Comparison of ENCODE assay signal across 13 cellular contexts in the genomic region with DNA sequence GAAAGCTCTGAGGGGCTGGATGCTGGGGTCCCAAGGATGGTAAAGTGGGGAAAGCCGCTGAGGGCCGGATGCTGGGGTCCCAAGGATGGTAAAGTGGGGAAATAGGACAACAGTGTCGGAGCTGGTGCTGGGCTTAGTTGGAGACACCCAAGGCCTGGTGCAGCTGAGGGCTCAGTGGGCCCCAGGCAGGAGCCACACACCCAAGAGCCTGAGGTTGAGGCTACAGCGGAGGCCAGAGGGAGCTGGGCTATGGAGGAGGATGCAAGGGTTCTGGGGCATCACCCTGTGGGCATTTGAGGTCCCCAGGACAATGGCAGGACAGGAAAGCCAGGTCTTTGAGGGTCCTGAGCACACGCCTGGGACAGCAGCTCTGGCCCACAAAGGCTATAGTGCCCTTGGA. TPM values are rescaled to one million over a fixed set of nuclear protein-coding genes. Genes with fewer than 3 reads are reported as not detected.
DNase-seq lines count a peak whose midpoint lies in the region; ATAC-seq lines count a peak whose summit lies in the region.
"Had no signal": no experiment of that assay in that cellular context is flagged by ENCODE, and none has a peak within 500 bp of the region (broad histone marks: within the 10 kb centered on the region; RNA-seq: fewer than 3 reads in every experiment).

No MANE protein-coding gene starts in this region.

- no peaks in the 10 kb centered on the region for H3K36me3 Mint-ChIP-seq in activated T-cell treated with anti-CD3 and anti-CD28 coated beads, Interleukin-2, amount 50 U/mL, for 24 hours (ENCODE audit: low read depth)
- H3K36me3 Mint-ChIP-seq in activated T-cell treated with anti-CD3 and anti-CD28 coated beads, Interleukin-2, amount 50 U/mL, for 72 hours (ENCODE audit: insufficient read depth in 2 of 2): no peaks in the 10 kb centered on the region
- H3K36me3 Mint-ChIP-seq in activated naive CD8-positive, alpha-beta T cell treated with anti-CD3 and anti-CD28 coated beads, Interleukin-2, amount 10 ng/mL, durations not matched to agents 7 days and 5 days: no peaks in the 10 kb centered on the region
- peaks cover 7% of the 10 kb centered on the region for H3K36me3 Mint-ChIP-seq in stimulated activated memory B cell treated with anti-CD40 and anti-IgM and Interleukin-4, amounts not matched to agents 10 μg/mL and 1 μg/mL and 100 μg/mL, for 72 hours

- ATAC-seq in activated T-cell treated with anti-CD3 and anti-CD28 coated beads, Interleukin-2, amount 50 U/mL, for 72 hours (replicated peaks in 1 of 2): no peak
- ATAC-seq in HG03354 (IDR thresholded peaks at IDR 0.05; ENCODE audit: poor library complexity, severe bottlenecking, unreplicated experiment): peak; percentile 1
- ATAC-seq in activated naive CD8-positive, alpha-beta T cell treated with anti-CD3 and anti-CD28 coated beads, Interleukin-2, amount 10 ng/mL, durations not matched to agents 7 days and 5 days (ENCODE audit: low read depth): peak; percentile 15
- no peak for ATAC-seq in stimulated activated memory B cell treated with anti-CD40 and anti-IgM and Interleukin-4, amounts not matched to agents 10 μg/mL and 1 μg/mL and 100 μg/mL, for 72 hours
- ATAC-seq in HG03442 (IDR thresholded peaks at IDR 0.05; ENCODE audit: unreplicated experiment): no peak
- ATAC-seq: body of pancreas had no signal

- H3K4me1 Mint-ChIP-seq in activated T-cell treated with anti-CD3 and anti-CD28 coated beads, Interleukin-2, amount 50 U/mL, for 24 hours (ENCODE audit: low read depth): peaks cover 14% of the 10 kb centered on the region
- peaks cover 11% of the 10 kb centered on the region for H3K4me1 Mint-ChIP-seq in activated T-cell treated with anti-CD3 and anti-CD28 coated beads, Interleukin-2, amount 50 U/mL, for 72 hours (ENCODE audit: low read depth)
- H3K4me1 Mint-ChIP-seq in activated naive CD8-positive, alpha-beta T cell treated with anti-CD3 and anti-CD28 coated beads, Interleukin-2, amount 10 ng/mL, durations not matched to agents 7 days and 5 days: peaks cover 10% of the 10 kb centered on the region
- H3K4me1 Mint-ChIP-seq in stimulated activated memory B cell treated with anti-CD40 and anti-IgM and Interleukin-4, amounts not matched to agents 10 μg/mL and 1 μg/mL and 100 μg/mL, for 72 hours: peaks cover 29% of the 10 kb centered on the region

- H3K27ac Mint-ChIP-seq in activated T-cell treated with anti-CD3 and anti-CD28 coated beads, Interleukin-2, amount 50 U/mL, for 24 hours: peak overlapping the region; percentile 52
- H3K27ac Mint-ChIP-seq in activated T-cell treated with anti-CD3 and anti-CD28 coated beads, Interleukin-2, amount 50 U/mL, for 72 hours: no peak overlapping the region
- peak overlapping the region; percentile 64 for H3K27ac Mint-ChIP-seq in activated naive CD8-positive, alpha-beta T cell treated with anti-CD3 and anti-CD28 coated beads, Interleukin-2, amount 10 ng/mL, durations not matched to agents 7 days and 5 days
- H3K27ac Mint-ChIP-seq in stimulated activated memory B cell treated with anti-CD40 and anti-IgM and Interleukin-4, amounts not matched to agents 10 μg/mL and 1 μg/mL and 100 μg/mL, for 72 hours: peak overlapping the region; percentile 59

- H3K4me3 Mint-ChIP-seq in activated T-cell treated with anti-CD3 and anti-CD28 coated beads, Interleukin-2, amount 50 U/mL, for 24 hours: no peak overlapping the region
- peak overlapping the region in 1 of 2 donors; percentile 38 for H3K4me3 Mint-ChIP-seq in activated T-cell treated with anti-CD3 and anti-CD28 coated beads, Interleukin-2, amount 50 U/mL, for 72 hours
- H3K4me3 Mint-ChIP-seq in activated naive CD8-positive, alpha-beta T cell treated with anti-CD3 and anti-CD28 coated beads, Interleukin-2, amount 10 ng/mL, durations not matched to agents 7 days and 5 days: peak overlapping the region; percentile 68
- H3K4me3 Mint-ChIP-seq in stimulated activated memory B cell treated with anti-CD40 and anti-IgM and Interleukin-4, amounts not matched to agents 10 μg/mL and 1 μg/mL and 100 μg/mL, for 72 hours: peak overlapping the region; percentile 36
- H3K4me3 Mint-ChIP-seq: endodermal cell had no signal

- peaks cover 14% of the 10 kb centered on the region for H3K27me3 Mint-ChIP-seq in activated T-cell treated with anti-CD3 and anti-CD28 coated beads, Interleukin-2, amount 50 U/mL, for 24 hours
- H3K27me3 Mint-ChIP-seq in activated T-cell treated with anti-CD3 and anti-CD28 coated beads, Interleukin-2, amount 50 U/mL, for 72 hours (ENCODE audit: low read depth): peaks cover 7% of the 10 kb centered on the region
- H3K27me3 Mint-ChIP-seq in activated naive CD8-positive, alpha-beta T cell treated with anti-CD3 and anti-CD28 coated beads, Interleukin-2, amount 10 ng/mL, durations not matched to agents 7 days and 5 days: no peaks in the 10 kb centered on the region
- peaks cover 76% of the 10 kb centered on the region for H3K27me3 Mint-ChIP-seq in stimulated activated memory B cell treated with anti-CD40 and anti-IgM and Interleukin-4, amounts not matched to agents 10 μg/mL and 1 μg/mL and 100 μg/mL, for 72 hours

- H3K9me3 Mint-ChIP-seq in activated T-cell treated with anti-CD3 and anti-CD28 coated beads, Interleukin-2, amount 50 U/mL, for 24 hours: no peaks in the 10 kb centered on the region
- H3K9me3 Mint-ChIP-seq in activated T-cell treated with anti-CD3 and anti-CD28 coated beads, Interleukin-2, amount 50 U/mL, for 72 hours: no peaks in the 10 kb centered on the region
- no peaks in the 10 kb centered on the region for H3K9me3 Mint-ChIP-seq in activated naive CD8-positive, alpha-beta T cell treated with anti-CD3 and anti-CD28 coated beads, Interleukin-2, amount 10 ng/mL, durations not matched to agents 7 days and 5 days
- peaks cover 11% of the 10 kb centered on the region for H3K9me3 Mint-ChIP-seq in stimulated activated memory B cell treated with anti-CD40 and anti-IgM and Interleukin-4, amounts not matched to agents 10 μg/mL and 1 μg/mL and 100 μg/mL, for 72 hours
- H3K9me3 Mint-ChIP-seq: endodermal cell had no signal

- POLR2A ChIA-PET in activated naive CD8-positive, alpha-beta T cell treated with anti-CD3 and anti-CD28 coated beads, Interleukin-2, amount 10 ng/mL, durations not matched to agents 7 days and 5 days (lab: Charles Lee): interaction anchor here (3.3 kb wide), 1 partner anchor 14 kb away, joined by 8 read pairs; no protein-coding TSS in a partner anchor

- no peak for DNase-seq in activated T-cell treated with anti-CD3 and anti-CD28 coated beads, Interleukin-2, amount 50 U/mL, for 24 hours
- DNase-seq in activated T-cell treated with anti-CD3 and anti-CD28 coated beads, Interleukin-2, amount 50 U/mL, for 72 hours: no peak
- DNase-seq in activated naive CD8-positive, alpha-beta T cell treated with anti-CD3 and anti-CD28 coated beads, Interleukin-2, amount 10 ng/mL, durations not matched to agents 7 days and 5 days: no peak
- DNase-seq in activated CD4-positive, CD25-positive, alpha-beta regulatory T cell treated with anti-CD3 and anti-CD28 coated beads, Interleukin-2, amount 50 U/mL, for 72 hours: no peak
- DNase-seq in HUDEP-2 (lab: John Stamatoyannopoulos, UW; ENCODE audit: unreplicated experiment in 76 of 76): no peak
- DNase-seq: DMS79, endodermal cell, foreskin melanocyte, NCI-H146 had no signal

RNA-seq across cellular contexts. Expression of a gene that starts 19.1 kb away (rescaled TPM):
- total RNA-seq in activated T-cell treated with anti-CD3 and anti-CD28 coated beads, Interleukin-2, amount 50 U/mL, for 72 hours: 1 to 10 TPM; 1.3 to 1.8 TPM
- total RNA-seq in activated naive CD8-positive, alpha-beta T cell treated with anti-CD3 and anti-CD28 coated beads, Interleukin-2, amount 10 ng/mL, durations not matched to agents 7 days and 5 days: 1 to 10 TPM; 2.0 to 2.3 TPM

Comparison
In these comparisons a context has a peak if more than half of its experiments do, and no peak if none do; other contexts are left out.
1. ATAC-seq: peak in HG03354 (single experiment) and activated naive CD8-positive, alpha-beta T cell treated with anti-CD3 and anti-CD28 coated beads, Interleukin-2, amount 10 ng/mL, durations not matched to agents 7 days and 5 days (single experiment); none in activated T-cell treated with anti-CD3 and anti-CD28 coated beads, Interleukin-2, amount 50 U/mL, for 72 hours (0 of 2), stimulated activated memory B cell treated with anti-CD40 and anti-IgM and Interleukin-4, amounts not matched to agents 10 μg/mL and 1 μg/mL and 100 μg/mL, for 72 hours (single experiment) and HG03442 (single experiment).